10 cellular contexts compared by ENCODE assay signal in the genomic region with DNA sequence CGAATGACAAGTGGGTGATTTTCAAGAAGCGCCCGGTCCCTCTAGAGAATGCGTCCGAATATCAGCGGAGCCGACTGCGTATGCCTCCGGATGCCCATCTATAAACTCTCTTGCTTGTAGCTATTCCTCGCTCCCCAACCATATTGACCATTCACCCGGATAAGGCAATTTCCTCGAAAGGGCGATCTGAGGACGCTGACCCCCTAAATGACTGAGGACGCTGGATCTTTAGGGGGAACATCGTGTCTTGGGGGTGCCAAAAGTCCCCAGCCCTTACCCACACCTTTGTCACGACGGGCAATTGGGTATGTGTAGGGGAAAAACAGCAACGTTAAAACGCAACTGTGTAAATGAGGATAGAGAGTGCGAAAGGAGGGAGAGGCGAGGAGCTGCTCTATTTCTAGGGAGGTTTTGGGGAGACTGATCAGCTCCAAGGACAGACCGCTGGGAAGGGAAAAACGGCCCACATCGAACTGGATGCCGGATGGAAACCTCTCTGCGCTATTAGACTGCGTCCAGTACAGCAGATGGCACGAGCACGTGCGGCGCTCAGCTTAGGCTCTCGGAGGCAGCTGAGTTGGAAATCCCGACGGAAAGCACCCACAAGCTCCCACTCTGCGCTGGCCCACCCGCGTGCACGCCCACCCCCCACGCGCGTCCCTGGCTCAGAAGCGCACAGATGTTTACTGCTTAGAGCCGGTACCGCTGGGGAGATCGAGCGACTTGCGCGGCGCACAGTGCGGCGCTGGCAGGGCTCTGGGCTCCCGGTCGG. TPM values are rescaled to one million over a fixed set of nuclear protein-coding genes. Genes with fewer than 3 reads are reported as not detected.
DNase-seq lines count a peak whose midpoint lies in the region; FAIRE-seq and TF ChIP-seq lines count a peak whose summit lies in the region.
"Had no signal": no experiment of that assay in that cellular context is flagged by ENCODE, and none has a peak within 500 bp of the region (broad histone marks: within the 10 kb centered on the region; RNA-seq: fewer than 3 reads in every experiment).

No MANE protein-coding gene starts in this region.

- no peak overlapping the region for H3K27ac ChIP-seq in kidney (ENCODE audit: low read depth in 2 of 2, low read length in 2 of 2)
- H3K27ac ChIP-seq in testis = peak overlapping the region in 1 of 2 donors; percentile 91
- H3K27ac ChIP-seq: BLaER1 had no signal

- no peak for DNase-seq in activated CD4-positive, alpha-beta T cell treated with anti-CD3 and anti-CD28 coated beads, Interleukin-2, amount 10 ng/mL, durations not matched to agents 24 days and 14 days
- no peak for DNase-seq in activated CD4-positive, alpha-beta T cell treated with anti-CD3 and anti-CD28 coated beads for 1 hour
- no peak for DNase-seq in chondrocyte (ENCODE audit: low spot score)
- DNase-seq in kidney = peak; percentile 73
- peak; percentile 60 for DNase-seq in testis
- no peak for DNase-seq in NCI-H187 (lab: John Stamatoyannopoulos, UW)
- DNase-seq in germinal center (ENCODE audit: low spot score) = no peak
- DNase-seq in NCI-H128 (lab: John Stamatoyannopoulos, UW; ENCODE audit: unreplicated experiment) = no peak
- DNase-seq: NCI-H1092 treated with DMSO at 0.1 percent for 48 hours had no signal

- FAIRE-seq in kidney (lab: Jason Lieb, UNC) = no peak

- peak overlapping the region; percentile 11 for H3K27ac Mint-ChIP-seq in activated CD4-positive, alpha-beta T cell treated with anti-CD3 and anti-CD28 coated beads, Interleukin-2, amount 10 ng/mL, durations not matched to agents 24 days and 14 days
- peak overlapping the region; percentile 65 for H3K27ac Mint-ChIP-seq in chondrocyte (ENCODE audit: unreplicated experiment)

- TF ChIP-seq POLR2A in testis (IDR thresholded peaks at IDR 0.05) = no peak

- peaks cover 4% of the 10 kb centered on the region for H3K4me1 Mint-ChIP-seq in activated CD4-positive, alpha-beta T cell treated with anti-CD3 and anti-CD28 coated beads, Interleukin-2, amount 10 ng/mL, durations not matched to agents 24 days and 14 days
- H3K4me1 Mint-ChIP-seq in chondrocyte (ENCODE audit: low read depth) = peaks cover 28% of the 10 kb centered on the region

- peaks cover 75% of the 10 kb centered on the region for H3K27me3 Mint-ChIP-seq in activated CD4-positive, alpha-beta T cell treated with anti-CD3 and anti-CD28 coated beads, Interleukin-2, amount 10 ng/mL, durations not matched to agents 24 days and 14 days
- no peaks in the 10 kb centered on the region for H3K27me3 Mint-ChIP-seq in chondrocyte (ENCODE audit: low read depth)

- H3K27me3 ChIP-seq in testis = no peaks in the 10 kb centered on the region

- intact Hi-C loops in activated CD4-positive, alpha-beta T cell treated with anti-CD3 and anti-CD28 coated beads, Interleukin-2, amount 10 ng/mL, durations not matched to agents 24 days and 14 days (cut with micrococcal nuclease) = loop anchor here (10.0 kb wide), 1 partner anchor 736 kb away; no protein-coding TSS in a partner anchor
- intact Hi-C loops in kidney (cut with DNase I) = no loop called here
- intact Hi-C loops in testis (cut with DNase I; ENCODE audit: low total_unique reads) = no loop called here

- no peak overlapping the region for H3K4me3 Mint-ChIP-seq in activated CD4-positive, alpha-beta T cell treated with anti-CD3 and anti-CD28 coated beads, Interleukin-2, amount 10 ng/mL, durations not matched to agents 24 days and 14 days
- H3K4me3 Mint-ChIP-seq in chondrocyte (ENCODE audit: unreplicated experiment) = peak overlapping the region; percentile 86

- TF ChIP-seq CTCF in chondrocyte (IDR thresholded peaks at IDR 0.05) (no peak), kidney (IDR thresholded peaks at IDR 0.05; ENCODE audit: borderline replicate concordance, extremely low read depth, insufficient read depth) (no peak), testis (IDR thresholded peaks at IDR 0.05) (no peak)

- WGBS in testis, 2 donors = 15 to 24% methylated on average over 32 to 54 of the region's 54 CpGs

- H3K9me3 ChIP-seq in kidney (ENCODE audit: control insufficient read depth in 1 of 2, low read length in 2 of 2) (no peaks in the 10 kb centered on the region), testis (no peaks in the 10 kb centered on the region)

- H3K36me3 ChIP-seq in kidney (ENCODE audit: control insufficient read depth in 1 of 2, insufficient read depth in 2 of 2, low read length in 2 of 2) (no peaks in the 10 kb centered on the region), testis (ENCODE audit: low read depth, missing control alignments) (no peaks in the 10 kb centered on the region)
- H3K36me3 ChIP-seq: BLaER1 had no signal

- peaks cover 3 to 7% of the 10 kb centered on the region in 2 donors for H3K4me1 ChIP-seq in kidney (ENCODE audit: control insufficient read depth in 1 of 2, insufficient read depth in 1 of 2, low read depth in 1 of 2, low read length in 2 of 2)
- H3K4me1 ChIP-seq in testis = peaks cover 15% of the 10 kb centered on the region
- H3K4me1 ChIP-seq: BLaER1 had no signal

- no peak overlapping the region for H3K9ac ChIP-seq in kidney (ENCODE audit: low read length in 2 of 2)
- H3K9ac ChIP-seq: BLaER1 had no signal

- H3K36me3 Mint-ChIP-seq in activated CD4-positive, alpha-beta T cell treated with anti-CD3 and anti-CD28 coated beads, Interleukin-2, amount 10 ng/mL, durations not matched to agents 24 days and 14 days (ENCODE audit: low read depth) = peaks cover 3% of the 10 kb centered on the region
- H3K36me3 Mint-ChIP-seq in chondrocyte (ENCODE audit: low read depth) = peaks cover 5% of the 10 kb centered on the region

- peaks cover 4% of the 10 kb centered on the region for H3K9me3 Mint-ChIP-seq in activated CD4-positive, alpha-beta T cell treated with anti-CD3 and anti-CD28 coated beads, Interleukin-2, amount 10 ng/mL, durations not matched to agents 24 days and 14 days
- no peaks in the 10 kb centered on the region for H3K9me3 Mint-ChIP-seq in chondrocyte (ENCODE audit: low read depth)

- H3K4me3 ChIP-seq in kidney (ENCODE audit: low read length in 2 of 2) (no peak overlapping the region), testis (peak overlapping the region; percentile 67 to 86)
- H3K4me3 ChIP-seq: BLaER1 had no signal

RNA-seq across cellular contexts. Expression of gene PRRX1, which starts 2.9 kb away (rescaled TPM):
- not detected in 2 replicates for total RNA-seq in activated CD4-positive, alpha-beta T cell treated with anti-CD3 and anti-CD28 coated beads, Interleukin-2, amount 10 ng/mL, durations not matched to agents 24 days and 14 days
- total RNA-seq in chondrocyte (158 to 224 TPM (median 168 TPM) in 3 replicates), kidney (8.1 TPM), testis (10 to 100 TPM; 26.3 to 28.5 TPM)
- polyA plus RNA-seq in kidney (ENCODE audit: insufficient read depth, low read depth, low replicate concordance) (0.67 TPM), testis (ENCODE audit: insufficient read depth, low read depth, low replicate concordance) (74.8 TPM)

Comparison
In these comparisons a context has a peak if more than half of its experiments do, and no peak if none do; other contexts are left out.
1. DNase-seq: peak in kidney (single experiment) and testis (single experiment); none in activated CD4-positive, alpha-beta T cell treated with anti-CD3 and anti-CD28 coated beads, Interleukin-2, amount 10 ng/mL, durations not matched to agents 24 days and 14 days (single experiment), activated CD4-positive, alpha-beta T cell treated with anti-CD3 and anti-CD28 coated beads for 1 hour (single experiment), chondrocyte (single experiment), NCI-H187 (0 of 2), germinal center (single experiment) and NCI-H128 (single experiment).
2. H3K4me3 ChIP-seq: peak in testis (2 of 2); none in kidney (0 of 2).